In genomic region chr1:38022810-38023209, GRCh38 we compare ENCODE assay signal across 21 cellular contexts. TPM values are rescaled to one million over a fixed set of nuclear protein-coding genes. Genes with fewer than 3 reads are reported as not detected.
"Had no signal": no experiment of that assay in that cellular context is flagged by ENCODE, and none has a peak within 500 bp of the region (broad histone marks: within the 10 kb centered on the region; RNA-seq: fewer than 3 reads in every experiment).

No MANE protein-coding gene starts in this region.

- ATAC-seq: left colon; natural killer cell; right lobe of liver; stimulated activated naive B cell treated with anti-CD40 and anti-IgM and Interleukin-4, amounts not matched to agents 10 μg/mL and 1 μg/mL and 100 μg/mL, for 72 hours; stimulated activated naive CD8-positive, alpha-beta T cell treated with anti-CD3 and anti-CD28 coated beads, Interleukin-15, Interleukin-2, amounts not matched to agents 100 U/mL and 50 U/mL, for 24 hours; upper lobe of right lung had no signal

- H3K36me3 ChIP-seq: ovary had no signal

- H3K9me3 ChIP-seq: left ventricle myocardium inferior, ovary, right lobe of liver, stomach, testis, thyroid gland, transverse colon, upper lobe of right lung had no signal

- H3K4me3 ChIP-seq: left ventricle myocardium inferior, lung, ovary, right lobe of liver, skin epidermis, stomach, testis, thyroid gland, transverse colon, upper lobe of right lung had no signal

- H3K4me1 ChIP-seq: thyroid gland, transverse colon, upper lobe of right lung had no signal

- DNase-seq: hippocampal formation; left colon; left ventricle myocardium inferior; mesendoderm; naive B cell; natural killer cell; right lobe of liver; stimulated activated CD4-positive, alpha-beta T cell treated with anti-CD3 and anti-CD28 coated beads, Interleukin-12 subunit alpha, Interleukin-12 subunit beta, amount 100 ng/mL, for 4 hours; stimulated activated CD4-positive, alpha-beta T cell treated with anti-CD3 and anti-CD28 coated beads, Interleukin-15, amount 100 ng/mL, for 24 hours; stimulated activated CD4-positive, alpha-beta T cell treated with anti-CD3 and anti-CD28 coated beads, Interleukin-2, amount 100 ng/mL, for 24 hours; stimulated activated CD4-positive, alpha-beta T cell treated with anti-CD3 and anti-CD28 coated beads, Interleukin-4, amount 100 ng/mL, for 1 hour; stimulated activated naive B cell treated with anti-CD40 and anti-IgM and Interleukin-4, amounts not matched to agents 10 μg/mL and 1 μg/mL and 100 μg/mL, for 72 hours; stimulated activated naive CD8-positive, alpha-beta T cell treated with anti-CD3 and anti-CD28 coated beads, Interleukin-15, Interleukin-2, amounts not matched to agents 100 U/mL and 50 U/mL, for 24 hours; stomach; testis; thyroid gland; transverse colon; upper lobe of right lung had no signal

- H3K27me3 ChIP-seq: ovary, right lobe of liver, stomach, testis, thyroid gland, transverse colon, upper lobe of right lung had no signal

- H3K27ac ChIP-seq: left ventricle myocardium inferior, ovary, right lobe of liver, skin epidermis, stomach, testis, thyroid gland, transverse colon, upper lobe of right lung had no signal

RNA-seq across cellular contexts. Expression of gene POU3F1, which starts 23.8 kb away (rescaled TPM):
- total RNA-seq: left colon, stomach, thyroid gland, transverse colon, upper lobe of right lung had no signal
